In the genomic region with DNA sequence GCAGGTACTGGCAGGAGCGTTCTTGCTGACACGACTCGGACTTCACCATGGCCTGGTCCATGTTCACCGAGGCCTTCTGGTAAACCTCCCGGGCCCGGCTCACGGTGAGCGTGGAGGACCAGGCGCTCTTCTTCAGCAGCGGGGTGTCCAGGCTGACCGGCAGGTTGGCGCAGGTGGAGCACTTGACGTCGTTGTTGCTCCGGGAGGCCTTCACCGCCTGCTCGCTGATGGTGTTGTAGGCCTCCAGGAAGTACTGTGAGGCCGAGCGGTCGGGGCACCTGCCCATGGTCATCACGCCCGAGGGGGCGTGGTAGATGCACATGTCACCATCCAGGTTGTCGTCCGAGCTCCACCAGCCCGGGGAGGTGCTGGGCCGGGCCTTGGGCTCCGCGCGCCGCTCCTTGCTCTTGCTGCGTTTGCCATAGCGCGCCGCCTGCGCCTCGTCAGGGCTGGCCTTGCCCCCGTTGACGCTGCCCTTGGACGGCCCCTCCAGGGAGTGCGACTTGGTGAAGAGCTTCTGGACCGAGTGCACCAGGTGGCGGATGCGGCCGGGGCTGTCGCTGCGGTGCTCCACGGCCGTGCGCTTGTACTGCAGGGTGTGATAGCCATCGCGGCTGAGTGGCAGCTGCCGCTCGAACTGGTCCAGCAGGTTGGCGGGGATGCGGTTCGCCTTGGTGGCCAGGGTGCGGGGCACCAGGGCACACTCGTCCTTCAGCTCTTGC, we compare ENCODE assay signal across 24 cellular contexts.
DNase-seq lines count a peak whose midpoint lies in the region; ATAC-seq, FAIRE-seq and TF ChIP-seq lines count a peak whose summit lies in the region.
"Had no signal": no experiment of that assay in that cellular context is flagged by ENCODE, and none has a peak within 500 bp of the region (broad histone marks: within the 10 kb centered on the region; RNA-seq: fewer than 3 reads in every experiment).

No MANE protein-coding gene starts in this region.

- POLR2A ChIA-PET in Caco-2 (lab: Charles Lee) = no interaction called here

- H3K27me3 Mint-ChIP-seq in stimulated activated memory B cell treated with anti-CD40 and anti-IgM and Interleukin-4, amounts not matched to agents 10 μg/mL and 1 μg/mL and 100 μg/mL, for 72 hours = peaks cover 9% of the 10 kb centered on the region
- H3K27me3 Mint-ChIP-seq in Caco-2 (ENCODE audit: insufficient read depth, unreplicated experiment) = peaks cover 11% of the 10 kb centered on the region

- H3K4me3 ChIP-seq in Caco-2 (ENCODE audit: low read depth, low read length) (no peak overlapping the region), WERI-Rb-1 (ENCODE audit: low read depth, low read length) (no peak overlapping the region)
- H3K4me3 ChIP-seq: MG63, SJCRH30 had no signal

- CTCF ChIA-PET in Caco-2 (lab: Charles Lee) = no interaction called here

- no peak for TF ChIP-seq CTCF in Caco-2 (IDR thresholded peaks at IDR 0.05; ENCODE audit: insufficient read depth in 1 of 2, low read depth in 1 of 2, low read length in 1 of 2, severe bottlenecking in 1 of 2, unreplicated experiment in 1 of 2)
- no peak for TF ChIP-seq CTCF in WERI-Rb-1 (IDR thresholded peaks at IDR 0.05; ENCODE audit: low read depth, low read length)

- H3K4me1 ChIP-seq in Caco-2 = no peaks in the 10 kb centered on the region
- H3K4me1 ChIP-seq: SJCRH30 had no signal

- no peaks in the 10 kb centered on the region for H3K27me3 ChIP-seq in Caco-2 (replicated peaks; ENCODE audit: control insufficient read depth, insufficient read depth, low read length)
- peaks cover 5% of the 10 kb centered on the region for H3K27me3 ChIP-seq in WERI-Rb-1 (ENCODE audit: insufficient read depth, low read depth, severe bottlenecking)
- H3K27me3 ChIP-seq: MG63, SJCRH30 had no signal

- no TSS peak for BruUV-seq in Caco-2 (replicated peaks; lab: Mats Ljungman, UMichigan)

- no peaks in the 10 kb centered on the region for H3K9me3 Mint-ChIP-seq in stimulated activated memory B cell treated with anti-CD40 and anti-IgM and Interleukin-4, amounts not matched to agents 10 μg/mL and 1 μg/mL and 100 μg/mL, for 72 hours
- H3K9me3 Mint-ChIP-seq in Caco-2 (ENCODE audit: unreplicated experiment) = no peaks in the 10 kb centered on the region

- FAIRE-seq in urothelium cell line (lab: Jason Lieb, UNC) = peak; percentile 87
- FAIRE-seq: H54, RCC 7860 had no signal

- H3K36me3 ChIP-seq in Caco-2 (ENCODE audit: control insufficient read depth, insufficient read depth, low read length) (no peaks in the 10 kb centered on the region), WERI-Rb-1 (no peaks in the 10 kb centered on the region)
- H3K36me3 ChIP-seq: MG63, SJCRH30 had no signal

- H3K4me3 Mint-ChIP-seq in stimulated activated memory B cell treated with anti-CD40 and anti-IgM and Interleukin-4, amounts not matched to agents 10 μg/mL and 1 μg/mL and 100 μg/mL, for 72 hours = no peak overlapping the region
- H3K4me3 Mint-ChIP-seq in Caco-2 (ENCODE audit: unreplicated experiment) = no peak overlapping the region

- intact Hi-C loops in left ventricle myocardium superior (cut with micrococcal nuclease) (no loop called here), left cardiac atrium (cut with DNase I) (no loop called here), Caco-2 (cut with micrococcal nuclease; ENCODE audit: unreplicated experiment) (no loop called here)

- ATAC-seq in left ventricle myocardium superior (no peak), left cardiac atrium (no peak), HG02571 (IDR thresholded peaks at IDR 0.05; ENCODE audit: unreplicated experiment) (no peak)
- peak; percentile 10 for ATAC-seq in stimulated activated memory B cell treated with anti-CD40 and anti-IgM and Interleukin-4, amounts not matched to agents 10 μg/mL and 1 μg/mL and 100 μg/mL, for 72 hours
- ATAC-seq: SK-N-SH treated with all-trans-retinoic acid at 6 μM for 48 hours had no signal

- H3K4me1 Mint-ChIP-seq in stimulated activated memory B cell treated with anti-CD40 and anti-IgM and Interleukin-4, amounts not matched to agents 10 μg/mL and 1 μg/mL and 100 μg/mL, for 72 hours = peaks cover 2% of the 10 kb centered on the region
- peaks cover 2% of the 10 kb centered on the region for H3K4me1 Mint-ChIP-seq in Caco-2 (ENCODE audit: low read depth, unreplicated experiment)

- H3K27ac ChIP-seq in cingulate gyrus (ENCODE audit: low read depth, low read length) = peak overlapping the region; percentile 19
- H3K27ac ChIP-seq in WERI-Rb-1 = no peak overlapping the region
- H3K27ac ChIP-seq: SJCRH30 had no signal

- H3K36me3 Mint-ChIP-seq in stimulated activated memory B cell treated with anti-CD40 and anti-IgM and Interleukin-4, amounts not matched to agents 10 μg/mL and 1 μg/mL and 100 μg/mL, for 72 hours = no peaks in the 10 kb centered on the region
- no peaks in the 10 kb centered on the region for H3K36me3 Mint-ChIP-seq in Caco-2 (ENCODE audit: insufficient read depth, unreplicated experiment)

- H3K9me3 ChIP-seq in Caco-2 (no peaks in the 10 kb centered on the region), WERI-Rb-1 (ENCODE audit: severe bottlenecking) (no peaks in the 10 kb centered on the region)
- H3K9me3 ChIP-seq: MG63, SJCRH30 had no signal

- H3K27ac Mint-ChIP-seq in stimulated activated memory B cell treated with anti-CD40 and anti-IgM and Interleukin-4, amounts not matched to agents 10 μg/mL and 1 μg/mL and 100 μg/mL, for 72 hours = no peak overlapping the region
- no peak overlapping the region for H3K27ac Mint-ChIP-seq in Caco-2 (ENCODE audit: unreplicated experiment)

- DNase-seq in left ventricle myocardium superior (peak; percentile 22), left cardiac atrium (no peak), urothelium cell line (ENCODE audit: low spot score) (no peak), Caco-2 (no peak), WERI-Rb-1 (no peak)
- DNase-seq: 8988T, DMS 273 treated with DMSO at 0.1 percent for 48 hours, DND-41, IMR-90, KG1, MG63, NCI-H1105 treated with DMSO at 0.1 percent for 48 hours, NCI-H146, NCI-H1930, NCI-H2107, NCI-H524 treated with DMSO at 0.1 percent for 48 hours, NCI-H774 had no signal
